ENCODE assay signal across 8 cellular contexts in genomic region chr5:52798952-52799351, GRCh38.
A peak's percentile ranks its signal among the peaks of the same experiment; 100 is the strongest.
DNase-seq lines count a peak whose midpoint lies in the region; ATAC-seq and TF ChIP-seq lines count a peak whose summit lies in the region.

No MANE protein-coding gene starts in this region.

- H3K4me1 ChIP-seq in ES-I3 (ENCODE audit: insufficient read depth, low read length) (peaks cover 11% of the 10 kb centered on the region; the same call in 1 of the 2 replicates), parathyroid adenoma (peaks cover 9% of the 10 kb centered on the region)

- TF ChIP-seq CTCF in epithelial cell of esophagus (IDR thresholded peaks at IDR 0.05; ENCODE audit: insufficient read depth, low read depth, low read length, missing control alignments) (no peak), parathyroid adenoma (IDR thresholded peaks at IDR 0.05) (no peak)

- H3K27me3 ChIP-seq in parathyroid adenoma (ENCODE audit: control insufficient read depth, insufficient read depth, low read length), result no peaks in the 10 kb centered on the region

- peak overlapping the region; percentile 92 for H3K27ac ChIP-seq in parathyroid adenoma

- DNase-seq in OCI-M1 (lab: John Stamatoyannopoulos, UW) (peak; percentile 70), epithelial cell of esophagus (ENCODE audit: low read depth) (no peak), activated gamma-delta T cell (lab: John Stamatoyannopoulos, UW) (no peak), NCI-H146 (lab: John Stamatoyannopoulos, UW) (no peak)
- DNase-seq in stimulated activated CD4-positive, alpha-beta T cell treated with anti-CD3 and anti-CD28 coated beads, Interleukin-1b, Interleukin-23, amount 100 ng/mL, for 48 hours, result no peak

- peak overlapping the region; percentile 81 for H3K4me2 ChIP-seq in parathyroid adenoma (ENCODE audit: low read length)

- H3K79me2 ChIP-seq in parathyroid adenoma, result peaks cover 31% of the 10 kb centered on the region

- H3K9ac ChIP-seq in ES-I3 (ENCODE audit: low read depth, low read length) (peak overlapping the region; percentile 91), parathyroid adenoma (no peak overlapping the region)

- no peaks in the 10 kb centered on the region for H3K9me3 ChIP-seq in ES-I3 (ENCODE audit: control insufficient read depth, insufficient read depth, low read length)
- no peaks in the 10 kb centered on the region for H3K9me3 ChIP-seq in parathyroid adenoma (ENCODE audit: control insufficient read depth, low read length)

- peak overlapping the region; percentile 99 for H3K4me3 ChIP-seq in epithelial cell of esophagus (ENCODE audit: low read length)
- peak overlapping the region; percentile 76 for H3K4me3 ChIP-seq in parathyroid adenoma (ENCODE audit: low read depth, low read length)

- H3K36me3 ChIP-seq in ES-I3 (ENCODE audit: insufficient read depth, low read length), result no peaks in the 10 kb centered on the region; the same call in 1 of the 2 replicates
- no peaks in the 10 kb centered on the region for H3K36me3 ChIP-seq in parathyroid adenoma (ENCODE audit: control insufficient read depth, insufficient read depth, low read length)

- no peak for ATAC-seq in HG03571 (IDR thresholded peaks at IDR 0.05; ENCODE audit: unreplicated experiment)

- peak overlapping the region; percentile 71 for H2AFZ ChIP-seq in parathyroid adenoma
